ENCODE assay signal across 35 cellular contexts in genomic region chr21:44569861-44570517, GRCh38. TPM values are rescaled to one million over a fixed set of nuclear protein-coding genes. Genes with fewer than 3 reads are reported as not detected.
"Had no signal": no experiment of that assay in that cellular context is flagged by ENCODE, and none has a peak within 500 bp of the region (broad histone marks: within the 10 kb centered on the region; RNA-seq: fewer than 3 reads in every experiment).

No MANE protein-coding gene starts in this region.

- H3K27me3 Mint-ChIP-seq: activated naive CD8-positive, alpha-beta T cell had no signal

- H3K4me1 ChIP-seq: body of pancreas, gastroesophageal sphincter, neural progenitor cell, SJCRH30, tibial nerve had no signal

- H3K4me3 ChIP-seq: body of pancreas, coronary artery, dorsolateral prefrontal cortex, gastroesophageal sphincter, neural progenitor cell, SJCRH30, tibial nerve had no signal

- H3K9me3 Mint-ChIP-seq: activated CD4-positive, alpha-beta T cell treated with anti-CD3 and anti-CD28 coated beads, Interleukin-2, amount 10 ng/mL, durations not matched to agents 24 days and 14 days; activated T-helper 2 cell treated with anti-CD3 and anti-CD28 coated beads, Interferon-gamma antibody, Interleukin-2, Interleukin-4, amounts not matched to agents 10 μg/mL and 5 μg/mL and 100 μg/mL, durations not matched to agents 14 hours and 24 hours and 36 hours; effector memory CD8-positive, alpha-beta T cell; natural killer cell had no signal

- H3K27ac ChIP-seq: body of pancreas, coronary artery, dorsolateral prefrontal cortex, gastroesophageal sphincter, neural progenitor cell, SJCRH30, tibial nerve had no signal

- H3K36me3 ChIP-seq: gastroesophageal sphincter, neural progenitor cell, SJCRH30, tibial nerve had no signal

- H3K27ac Mint-ChIP-seq: activated CD4-positive, alpha-beta memory T cell treated with anti-CD3 and anti-CD28 coated beads for 36 hours; activated CD4-positive, alpha-beta T cell treated with anti-CD3 and anti-CD28 coated beads, Interleukin-2, amount 10 ng/mL, durations not matched to agents 24 days and 14 days; activated naive CD8-positive, alpha-beta T cell; activated T-helper 2 cell treated with anti-CD3 and anti-CD28 coated beads, Interferon-gamma antibody, Interleukin-2, Interleukin-4, amounts not matched to agents 10 μg/mL and 5 μg/mL and 100 μg/mL, durations not matched to agents 14 hours and 24 hours and 36 hours; natural killer cell; neural progenitor cell had no signal

- ATAC-seq: activated T-cell treated with anti-CD3 and anti-CD28 coated beads, Interleukin-2, amount 50 U/mL, for 4 hours; body of pancreas; effector memory CD8-positive, alpha-beta T cell; gastroesophageal sphincter; natural killer cell; sciatic nerve; SK-N-SH treated with all-trans-retinoic acid at 6 μM for 48 hours; T-helper 17 cell had no signal

- H3K27me3 ChIP-seq: neural progenitor cell, SJCRH30, tibial nerve had no signal

- H3K36me3 Mint-ChIP-seq: activated CD4-positive, alpha-beta memory T cell treated with anti-CD3 and anti-CD28 coated beads for 36 hours; activated naive CD8-positive, alpha-beta T cell; natural killer cell; neural progenitor cell had no signal

- H3K4me3 Mint-ChIP-seq: activated CD4-positive, alpha-beta memory T cell treated with anti-CD3 and anti-CD28 coated beads for 36 hours; activated CD4-positive, alpha-beta T cell treated with anti-CD3 and anti-CD28 coated beads, Interleukin-2, amount 10 ng/mL, durations not matched to agents 24 days and 14 days; activated naive CD8-positive, alpha-beta T cell; activated T-cell treated with anti-CD3 and anti-CD28 coated beads, Interleukin-2, amount 50 U/mL, for 4 hours; effector memory CD8-positive, alpha-beta T cell; neural progenitor cell; T-helper 17 cell had no signal

- H3K9me3 ChIP-seq: body of pancreas, SJCRH30 had no signal

- DNase-seq: activated CD4-positive, alpha-beta memory T cell treated with anti-CD3 and anti-CD28 coated beads for 36 hours; activated CD4-positive, alpha-beta T cell treated with anti-CD3 and anti-CD28 coated beads, Interleukin-2, amount 10 ng/mL, durations not matched to agents 24 days and 14 days; activated CD4-positive, CD25-positive, alpha-beta regulatory T cell treated with anti-CD3 and anti-CD28 coated beads, Interleukin-2, amount 50 U/mL, for 72 hours; activated naive CD4-positive, alpha-beta T cell treated with Interleukin-2 at 50 U/mL for 16 hours; activated T-cell treated with anti-CD3 and anti-CD28 coated beads, Interleukin-2, amount 50 U/mL, for 4 hours; anterior cingulate cortex; body of pancreas; cerebellar nuclear complex; dorsolateral prefrontal cortex; effector memory CD8-positive, alpha-beta T cell; erythroblast; hippocampal formation; mesenchymal stem cell; natural killer cell; SJCRH30; small intestine; stimulated activated CD4-positive, alpha-beta T cell treated with anti-CD3 and anti-CD28 coated beads, Interleukin-1b, Interleukin-23, amount 100 ng/mL, for 48 hours; stimulated activated naive CD4-positive, alpha-beta T cell; T-helper 17 cell; T1000 had no signal

RNA-seq across cellular contexts. Expression of gene KRTAP10-4, which starts 3.5 kb away (rescaled TPM):
- total RNA-seq: activated CD4-positive, alpha-beta memory T cell treated with anti-CD3 and anti-CD28 coated beads for 36 hours; activated CD4-positive, alpha-beta T cell treated with anti-CD3 and anti-CD28 coated beads, Interleukin-2, amount 10 ng/mL, durations not matched to agents 24 days and 14 days; activated T-cell treated with anti-CD3 and anti-CD28 coated beads, Interleukin-2, amount 50 U/mL, for 4 hours; activated T-helper 2 cell treated with anti-CD3 and anti-CD28 coated beads, Interferon-gamma antibody, Interleukin-2, Interleukin-4, amounts not matched to agents 10 μg/mL and 5 μg/mL and 100 μg/mL, durations not matched to agents 14 hours and 24 hours and 36 hours; body of pancreas; dorsolateral prefrontal cortex; fibroblast of lung; fibroblast of villous mesenchyme; gastroesophageal sphincter; natural killer cell; osteoblast; sciatic nerve; SJCRH30; T-helper 17 cell; temporal lobe; tibial nerve; urinary bladder had no signal
- polyA plus RNA-seq: adipose tissue, fibroblast of lung, keratinocyte, small intestine, urinary bladder had no signal

RNA-seq across cellular contexts. Expression of gene KRTAP10-5, which starts 10.4 kb away (rescaled TPM):
- total RNA-seq: activated CD4-positive, alpha-beta memory T cell treated with anti-CD3 and anti-CD28 coated beads for 36 hours; activated CD4-positive, alpha-beta T cell treated with anti-CD3 and anti-CD28 coated beads, Interleukin-2, amount 10 ng/mL, durations not matched to agents 24 days and 14 days; activated T-cell treated with anti-CD3 and anti-CD28 coated beads, Interleukin-2, amount 50 U/mL, for 4 hours; activated T-helper 2 cell treated with anti-CD3 and anti-CD28 coated beads, Interferon-gamma antibody, Interleukin-2, Interleukin-4, amounts not matched to agents 10 μg/mL and 5 μg/mL and 100 μg/mL, durations not matched to agents 14 hours and 24 hours and 36 hours; body of pancreas; dorsolateral prefrontal cortex; fibroblast of lung; fibroblast of villous mesenchyme; gastroesophageal sphincter; natural killer cell; osteoblast; sciatic nerve; SJCRH30; T-helper 17 cell; temporal lobe; tibial nerve; urinary bladder had no signal
- polyA plus RNA-seq: adipose tissue, fibroblast of lung, keratinocyte, small intestine, urinary bladder had no signal

RNA-seq across cellular contexts. Expression of gene KRTAP10-3, which starts 11.4 kb away (rescaled TPM):
- total RNA-seq: activated CD4-positive, alpha-beta memory T cell treated with anti-CD3 and anti-CD28 coated beads for 36 hours; activated CD4-positive, alpha-beta T cell treated with anti-CD3 and anti-CD28 coated beads, Interleukin-2, amount 10 ng/mL, durations not matched to agents 24 days and 14 days; activated T-cell treated with anti-CD3 and anti-CD28 coated beads, Interleukin-2, amount 50 U/mL, for 4 hours; activated T-helper 2 cell treated with anti-CD3 and anti-CD28 coated beads, Interferon-gamma antibody, Interleukin-2, Interleukin-4, amounts not matched to agents 10 μg/mL and 5 μg/mL and 100 μg/mL, durations not matched to agents 14 hours and 24 hours and 36 hours; body of pancreas; fibroblast of lung; fibroblast of villous mesenchyme; gastroesophageal sphincter; natural killer cell; osteoblast; sciatic nerve; SJCRH30; T-helper 17 cell; temporal lobe; tibial nerve; urinary bladder had no signal
- polyA plus RNA-seq: adipose tissue, fibroblast of lung, keratinocyte, small intestine, urinary bladder had no signal

RNA-seq across cellular contexts. Expression of gene KRTAP10-2, which starts 18.7 kb away (rescaled TPM):
- total RNA-seq: activated CD4-positive, alpha-beta memory T cell treated with anti-CD3 and anti-CD28 coated beads for 36 hours; activated CD4-positive, alpha-beta T cell treated with anti-CD3 and anti-CD28 coated beads, Interleukin-2, amount 10 ng/mL, durations not matched to agents 24 days and 14 days; activated T-cell treated with anti-CD3 and anti-CD28 coated beads, Interleukin-2, amount 50 U/mL, for 4 hours; activated T-helper 2 cell treated with anti-CD3 and anti-CD28 coated beads, Interferon-gamma antibody, Interleukin-2, Interleukin-4, amounts not matched to agents 10 μg/mL and 5 μg/mL and 100 μg/mL, durations not matched to agents 14 hours and 24 hours and 36 hours; body of pancreas; fibroblast of lung; fibroblast of villous mesenchyme; gastroesophageal sphincter; natural killer cell; osteoblast; sciatic nerve; SJCRH30; T-helper 17 cell; temporal lobe; tibial nerve; urinary bladder had no signal
- polyA plus RNA-seq: fibroblast of lung, keratinocyte, small intestine, urinary bladder had no signal

RNA-seq across cellular contexts. Expression of gene KRTAP10-6, which starts 22.3 kb away (rescaled TPM):
- total RNA-seq: activated CD4-positive, alpha-beta memory T cell treated with anti-CD3 and anti-CD28 coated beads for 36 hours; activated CD4-positive, alpha-beta T cell treated with anti-CD3 and anti-CD28 coated beads, Interleukin-2, amount 10 ng/mL, durations not matched to agents 24 days and 14 days; activated T-cell treated with anti-CD3 and anti-CD28 coated beads, Interleukin-2, amount 50 U/mL, for 4 hours; activated T-helper 2 cell treated with anti-CD3 and anti-CD28 coated beads, Interferon-gamma antibody, Interleukin-2, Interleukin-4, amounts not matched to agents 10 μg/mL and 5 μg/mL and 100 μg/mL, durations not matched to agents 14 hours and 24 hours and 36 hours; body of pancreas; dorsolateral prefrontal cortex; fibroblast of lung; fibroblast of villous mesenchyme; gastroesophageal sphincter; natural killer cell; osteoblast; sciatic nerve; SJCRH30; T-helper 17 cell; temporal lobe; tibial nerve; urinary bladder had no signal
- polyA plus RNA-seq: adipose tissue, fibroblast of lung, keratinocyte, small intestine, urinary bladder had no signal
